In the genomic region with DNA sequence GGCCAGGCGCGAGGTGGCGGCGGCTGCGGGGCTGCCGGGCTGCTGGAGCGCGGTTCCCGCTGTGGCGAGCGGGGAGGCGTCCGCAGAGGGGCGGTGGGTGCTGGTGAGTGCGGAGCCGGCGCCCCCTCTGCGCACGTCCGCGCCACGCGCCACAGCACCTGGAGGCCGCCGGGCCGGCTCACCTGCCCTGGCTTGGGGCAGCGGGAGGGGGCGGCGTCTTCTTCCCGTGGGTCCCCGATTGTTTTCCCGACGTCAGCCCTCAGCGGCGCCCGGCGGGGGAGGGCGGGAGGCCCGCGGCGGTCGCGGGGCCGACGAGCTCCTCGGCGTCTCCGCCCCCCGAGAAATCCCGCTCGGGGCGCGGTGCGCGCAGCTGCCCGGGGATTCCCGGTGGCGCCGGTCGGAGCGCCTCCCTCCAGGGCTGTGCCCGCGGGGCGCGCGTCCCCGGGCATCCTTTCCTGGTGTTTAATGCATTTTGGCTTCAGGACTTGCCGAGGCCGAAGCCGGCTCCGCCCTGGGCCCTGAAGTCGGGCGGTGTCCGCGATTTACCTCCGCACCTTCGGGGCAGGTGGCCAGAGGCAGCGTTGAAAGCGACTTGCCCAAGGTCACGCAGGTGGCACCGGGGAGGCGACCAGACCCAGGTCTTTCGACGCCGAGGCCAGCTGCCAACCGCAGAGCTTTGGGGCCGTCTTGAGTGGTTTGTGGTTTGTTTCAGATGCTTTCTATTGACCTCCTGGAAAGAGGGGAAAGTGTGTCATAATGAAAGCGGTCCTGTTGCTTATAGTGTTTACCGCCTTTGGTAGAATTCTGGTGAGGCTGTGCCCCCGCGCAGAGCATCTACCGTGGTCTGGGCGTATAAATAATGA, we compare ENCODE assay signal across 1 cellular context.
TF ChIP-seq lines count a peak whose summit lies in the region.

No MANE protein-coding gene starts in this region.

TF ChIP-seq in HEK293, 187 proteins besides CTCF, POLR2A, EP300 and RAD21 (continued from another document and continues in another):
- TF ChIP-seq, protein P1, sequence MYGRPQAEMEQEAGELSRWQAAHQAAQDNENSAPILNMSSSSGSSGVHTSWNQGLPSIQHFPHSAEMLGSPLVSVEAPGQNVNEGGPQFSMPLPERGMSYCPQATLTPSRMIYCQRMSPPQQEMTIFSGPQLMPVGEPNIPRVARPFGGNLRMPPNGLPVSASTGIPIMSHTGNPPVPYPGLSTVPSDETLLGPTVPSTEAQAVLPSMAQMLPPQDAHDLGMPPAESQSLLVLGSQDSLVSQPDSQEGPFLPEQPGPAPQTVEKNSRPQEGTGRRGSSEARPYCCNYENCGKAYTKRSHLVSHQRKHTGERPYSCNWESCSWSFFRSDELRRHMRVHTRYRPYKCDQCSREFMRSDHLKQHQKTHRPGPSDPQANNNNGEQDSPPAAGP (tag by site-specific recombination; IDR thresholded peaks at IDR 0.05), result no peak
- TF ChIP-seq ZIC2 (tag by site-specific recombination; IDR thresholded peaks at IDR 0.05) (peak; percentile 78), GLIS1 (tag by site-specific recombination; IDR thresholded peaks at IDR 0.05) (peak; percentile 66), RBAK (tag by site-specific recombination; IDR thresholded peaks at IDR 0.05) (no peak), HOXD13 (CRISPR knock-in tag; IDR thresholded peaks at IDR 0.05; ENCODE audit: borderline replicate concordance) (no peak), OVOL3 (tag by site-specific recombination; IDR thresholded peaks at IDR 0.05) (no peak), ZNF23 (tag by site-specific recombination; IDR thresholded peaks at IDR 0.05; ENCODE audit: borderline replicate concordance) (no peak), ZNF560 (tag by site-specific recombination; IDR thresholded peaks at IDR 0.05; ENCODE audit: borderline replicate concordance) (no peak), ZNF621 (tag by site-specific recombination; IDR thresholded peaks at IDR 0.05) (no peak), ZBTB26 (tag by site-specific recombination; optimal IDR thresholded peaks at IDR 0.05) (peak; percentile 91), GLI2 (tag by site-specific recombination; IDR thresholded peaks at IDR 0.05; ENCODE audit: borderline replicate concordance, low read depth) (no peak), ZNF19 (tag by site-specific recombination; IDR thresholded peaks at IDR 0.05; ENCODE audit: low read depth) (no peak), ZBTB8A (tag by site-specific recombination; IDR thresholded peaks at IDR 0.05) (peak; percentile 70), ZNF2 (tag by site-specific recombination; IDR thresholded peaks at IDR 0.05) (peak; percentile 28; the same call in 1 of the 2 replicates), ZNF146 (tag by site-specific recombination; IDR thresholded peaks at IDR 0.05) (no peak), ZNF221 (tag by site-specific recombination; IDR thresholded peaks at IDR 0.05; ENCODE audit: borderline replicate concordance) (no peak), ZFP69B (tag by site-specific recombination; IDR thresholded peaks at IDR 0.05) (no peak), ZNF664 (tag by site-specific recombination; IDR thresholded peaks at IDR 0.05) (0 out of 2 replicates have a peak, but pooled peaks have one; percentile 10), ZSCAN16 (tag by site-specific recombination; IDR thresholded peaks at IDR 0.05) (no peak), ZNF670 (tag by site-specific recombination; IDR thresholded peaks at IDR 0.05; ENCODE audit: low read depth) (no peak), ZNF530 (tag by site-specific recombination; IDR thresholded peaks at IDR 0.05; ENCODE audit: low read depth) (no peak), TRIM28 (IDR thresholded peaks at IDR 0.05; ENCODE audit: borderline replicate concordance, low read length) (no peak), ZNF544 (tag by site-specific recombination; IDR thresholded peaks at IDR 0.05) (no peak), BCL11A (tag by site-specific recombination; IDR thresholded peaks at IDR 0.05; ENCODE audit: low read depth) (no peak), ZNF792 (tag by site-specific recombination; IDR thresholded peaks at IDR 0.05) (no peak), ZNF311 (tag by site-specific recombination; IDR thresholded peaks at IDR 0.05; ENCODE audit: borderline replicate concordance) (no peak), ZNF843 (tag by site-specific recombination; IDR thresholded peaks at IDR 0.05) (no peak), ZNF211 (tag by site-specific recombination; IDR thresholded peaks at IDR 0.05; ENCODE audit: low read depth) (no peak), ZNF704 (tag by site-specific recombination; IDR thresholded peaks at IDR 0.05) (no peak), ZNF549 (tag by site-specific recombination; IDR thresholded peaks at IDR 0.05) (no peak), ZNF114 (tag by site-specific recombination; IDR thresholded peaks at IDR 0.05) (no peak), ZNF292 (tag by site-specific recombination; IDR thresholded peaks at IDR 0.05; ENCODE audit: borderline replicate concordance, low read depth) (no peak), SCRT2 (tag by site-specific recombination; IDR thresholded peaks at IDR 0.05) (peak; percentile 86), ZNF302 (tag by site-specific recombination; IDR thresholded peaks at IDR 0.05; ENCODE audit: low read depth) (no peak), ZFHX2 (tag by site-specific recombination; conservative IDR thresholded peaks at IDR 0.05) (no peak; the same call in 1 of the 2 replicates), ZNF791 (tag by site-specific recombination; IDR thresholded peaks at IDR 0.05) (no peak), REST (tag by site-specific recombination; IDR thresholded peaks at IDR 0.05) (no peak), ZNF239 (tag by site-specific recombination; IDR thresholded peaks at IDR 0.05) (no peak), SP2 (tag by site-specific recombination; IDR thresholded peaks at IDR 0.05) (no peak)
- TF ChIP-seq, protein P2, sequence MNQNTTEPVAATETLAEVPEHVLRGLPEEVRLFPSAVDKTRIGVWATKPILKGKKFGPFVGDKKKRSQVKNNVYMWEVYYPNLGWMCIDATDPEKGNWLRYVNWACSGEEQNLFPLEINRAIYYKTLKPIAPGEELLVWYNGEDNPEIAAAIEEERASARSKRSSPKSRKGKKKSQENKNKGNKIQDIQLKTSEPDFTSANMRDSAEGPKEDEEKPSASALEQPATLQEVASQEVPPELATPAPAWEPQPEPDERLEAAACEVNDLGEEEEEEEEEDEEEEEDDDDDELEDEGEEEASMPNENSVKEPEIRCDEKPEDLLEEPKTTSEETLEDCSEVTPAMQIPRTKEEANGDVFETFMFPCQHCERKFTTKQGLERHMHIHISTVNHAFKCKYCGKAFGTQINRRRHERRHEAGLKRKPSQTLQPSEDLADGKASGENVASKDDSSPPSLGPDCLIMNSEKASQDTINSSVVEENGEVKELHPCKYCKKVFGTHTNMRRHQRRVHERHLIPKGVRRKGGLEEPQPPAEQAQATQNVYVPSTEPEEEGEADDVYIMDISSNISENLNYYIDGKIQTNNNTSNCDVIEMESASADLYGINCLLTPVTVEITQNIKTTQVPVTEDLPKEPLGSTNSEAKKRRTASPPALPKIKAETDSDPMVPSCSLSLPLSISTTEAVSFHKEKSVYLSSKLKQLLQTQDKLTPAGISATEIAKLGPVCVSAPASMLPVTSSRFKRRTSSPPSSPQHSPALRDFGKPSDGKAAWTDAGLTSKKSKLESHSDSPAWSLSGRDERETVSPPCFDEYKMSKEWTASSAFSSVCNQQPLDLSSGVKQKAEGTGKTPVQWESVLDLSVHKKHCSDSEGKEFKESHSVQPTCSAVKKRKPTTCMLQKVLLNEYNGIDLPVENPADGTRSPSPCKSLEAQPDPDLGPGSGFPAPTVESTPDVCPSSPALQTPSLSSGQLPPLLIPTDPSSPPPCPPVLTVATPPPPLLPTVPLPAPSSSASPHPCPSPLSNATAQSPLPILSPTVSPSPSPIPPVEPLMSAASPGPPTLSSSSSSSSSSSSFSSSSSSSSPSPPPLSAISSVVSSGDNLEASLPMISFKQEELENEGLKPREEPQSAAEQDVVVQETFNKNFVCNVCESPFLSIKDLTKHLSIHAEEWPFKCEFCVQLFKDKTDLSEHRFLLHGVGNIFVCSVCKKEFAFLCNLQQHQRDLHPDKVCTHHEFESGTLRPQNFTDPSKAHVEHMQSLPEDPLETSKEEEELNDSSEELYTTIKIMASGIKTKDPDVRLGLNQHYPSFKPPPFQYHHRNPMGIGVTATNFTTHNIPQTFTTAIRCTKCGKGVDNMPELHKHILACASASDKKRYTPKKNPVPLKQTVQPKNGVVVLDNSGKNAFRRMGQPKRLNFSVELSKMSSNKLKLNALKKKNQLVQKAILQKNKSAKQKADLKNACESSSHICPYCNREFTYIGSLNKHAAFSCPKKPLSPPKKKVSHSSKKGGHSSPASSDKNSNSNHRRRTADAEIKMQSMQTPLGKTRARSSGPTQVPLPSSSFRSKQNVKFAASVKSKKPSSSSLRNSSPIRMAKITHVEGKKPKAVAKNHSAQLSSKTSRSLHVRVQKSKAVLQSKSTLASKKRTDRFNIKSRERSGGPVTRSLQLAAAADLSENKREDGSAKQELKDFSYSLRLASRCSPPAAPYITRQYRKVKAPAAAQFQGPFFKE (tag by site-specific recombination; IDR thresholded peaks at IDR 0.05; ENCODE audit: borderline replicate concordance), result no peak
- TF ChIP-seq, protein P3, sequence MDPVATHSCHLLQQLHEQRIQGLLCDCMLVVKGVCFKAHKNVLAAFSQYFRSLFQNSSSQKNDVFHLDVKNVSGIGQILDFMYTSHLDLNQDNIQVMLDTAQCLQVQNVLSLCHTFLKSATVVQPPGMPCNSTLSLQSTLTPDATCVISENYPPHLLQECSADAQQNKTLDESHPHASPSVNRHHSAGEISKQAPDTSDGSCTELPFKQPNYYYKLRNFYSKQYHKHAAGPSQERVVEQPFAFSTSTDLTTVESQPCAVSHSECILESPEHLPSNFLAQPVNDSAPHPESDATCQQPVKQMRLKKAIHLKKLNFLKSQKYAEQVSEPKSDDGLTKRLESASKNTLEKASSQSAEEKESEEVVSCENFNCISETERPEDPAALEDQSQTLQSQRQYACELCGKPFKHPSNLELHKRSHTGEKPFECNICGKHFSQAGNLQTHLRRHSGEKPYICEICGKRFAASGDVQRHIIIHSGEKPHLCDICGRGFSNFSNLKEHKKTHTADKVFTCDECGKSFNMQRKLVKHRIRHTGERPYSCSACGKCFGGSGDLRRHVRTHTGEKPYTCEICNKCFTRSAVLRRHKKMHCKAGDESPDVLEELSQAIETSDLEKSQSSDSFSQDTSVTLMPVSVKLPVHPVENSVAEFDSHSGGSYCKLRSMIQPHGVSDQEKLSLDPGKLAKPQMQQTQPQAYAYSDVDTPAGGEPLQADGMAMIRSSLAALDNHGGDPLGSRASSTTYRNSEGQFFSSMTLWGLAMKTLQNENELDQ (tag by site-specific recombination; IDR thresholded peaks at IDR 0.05; ENCODE audit: low read depth), result no peak
- TF ChIP-seq, protein P4, sequence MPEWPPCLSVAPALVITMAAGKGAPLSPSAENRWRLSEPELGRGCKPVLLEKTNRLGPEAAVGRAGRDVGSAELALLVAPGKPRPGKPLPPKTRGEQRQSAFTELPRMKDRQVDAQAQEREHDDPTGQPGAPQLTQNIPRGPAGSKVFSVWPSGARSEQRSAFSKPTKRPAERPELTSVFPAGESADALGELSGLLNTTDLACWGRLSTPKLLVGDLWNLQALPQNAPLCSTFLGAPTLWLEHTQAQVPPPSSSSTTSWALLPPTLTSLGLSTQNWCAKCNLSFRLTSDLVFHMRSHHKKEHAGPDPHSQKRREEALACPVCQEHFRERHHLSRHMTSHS (tag by site-specific recombination; IDR thresholded peaks at IDR 0.05), result no peak
- TF ChIP-seq, protein P5, sequence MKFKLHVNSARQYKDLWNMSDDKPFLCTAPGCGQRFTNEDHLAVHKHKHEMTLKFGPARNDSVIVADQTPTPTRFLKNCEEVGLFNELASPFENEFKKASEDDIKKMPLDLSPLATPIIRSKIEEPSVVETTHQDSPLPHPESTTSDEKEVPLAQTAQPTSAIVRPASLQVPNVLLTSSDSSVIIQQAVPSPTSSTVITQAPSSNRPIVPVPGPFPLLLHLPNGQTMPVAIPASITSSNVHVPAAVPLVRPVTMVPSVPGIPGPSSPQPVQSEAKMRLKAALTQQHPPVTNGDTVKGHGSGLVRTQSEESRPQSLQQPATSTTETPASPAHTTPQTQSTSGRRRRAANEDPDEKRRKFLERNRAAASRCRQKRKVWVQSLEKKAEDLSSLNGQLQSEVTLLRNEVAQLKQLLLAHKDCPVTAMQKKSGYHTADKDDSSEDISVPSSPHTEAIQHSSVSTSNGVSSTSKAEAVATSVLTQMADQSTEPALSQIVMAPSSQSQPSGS (tag by site-specific recombination; IDR thresholded peaks at IDR 0.05; ENCODE audit: low read depth), result no peak
